ENCODE assay signal across 18 cellular contexts in genomic region chr15:66746231-66746605, GRCh38. TPM values are rescaled to one million over a fixed set of nuclear protein-coding genes. Genes with fewer than 3 reads are reported as not detected.
A peak's percentile ranks its signal among the peaks of the same experiment; 100 is the strongest.
DNase-seq lines count a peak whose midpoint lies in the region; ATAC-seq and TF ChIP-seq lines count a peak whose summit lies in the region.
"Had no signal": no experiment of that assay in that cellular context is flagged by ENCODE, and none has a peak within 500 bp of the region (broad histone marks: within the 10 kb centered on the region; RNA-seq: fewer than 3 reads in every experiment).

No MANE protein-coding gene starts in this region.

- H3K27ac ChIP-seq in coronary artery (peak overlapping the region; percentile 51 to 86), mesenchymal stem cell (ENCODE audit: low read length, poor library complexity, severe bottlenecking) (no peak overlapping the region)
- H3K27ac ChIP-seq: 22Rv1, colonic mucosa had no signal

- DNase-seq in NCI-H2227 (lab: John Stamatoyannopoulos, UW; ENCODE audit: unreplicated experiment): peak; percentile 6
- no peak for DNase-seq in NCI-H2227 treated with DMSO at 0.1 percent for 48 hours (lab: John Stamatoyannopoulos, UW)
- DNase-seq in coronary artery (ENCODE audit: low spot score): no peak
- no peak for DNase-seq in mesenchymal stem cell
- DNase-seq in type B pancreatic cell (ENCODE audit: extremely low spot score, unreplicated experiment): no peak
- no peak for DNase-seq in naive thymus-derived CD8-positive, alpha-beta T cell
- DNase-seq: activated CD4-positive, CD25-positive, alpha-beta regulatory T cell; amygdala; CD4-positive, alpha-beta T cell; colonic mucosa; islet precursor cell; NCI-H2081 treated with DMSO at 0.1 percent for 48 hours; NCI-H748 treated with DMSO at 0.1 percent for 48 hours; stimulated activated naive CD8-positive, alpha-beta T cell treated with anti-CD3 and anti-CD28 coated beads, Interleukin-15, Interleukin-2, amounts not matched to agents 100 U/mL and 50 U/mL, for 24 hours had no signal

- H3K36me3 Mint-ChIP-seq in type B pancreatic cell: peaks cover 3% of the 10 kb centered on the region
- H3K36me3 Mint-ChIP-seq in naive thymus-derived CD8-positive, alpha-beta T cell: no peaks in the 10 kb centered on the region

- H3K36me3 ChIP-seq in mesenchymal stem cell (ENCODE audit: control insufficient read depth in 1 of 2, insufficient read depth in 2 of 2, low read depth in 1 of 2, low read length in 2 of 2): peaks cover 0 to 23% of the 10 kb centered on the region in 2 experiments
- H3K36me3 ChIP-seq: colonic mucosa had no signal

- H3K23ac ChIP-seq in mesenchymal stem cell (ENCODE audit: low read length in 2 of 2): no peak overlapping the region

- H3K4me3 ChIP-seq in coronary artery: no peak overlapping the region
- H3K4me3 ChIP-seq in mesenchymal stem cell (ENCODE audit: insufficient read depth in 1 of 2, low read depth in 1 of 2, low read length in 2 of 2): no peak overlapping the region
- H3K4me3 ChIP-seq: colonic mucosa had no signal

- peaks cover 50% of the 10 kb centered on the region for H3K4me1 Mint-ChIP-seq in type B pancreatic cell (ENCODE audit: unreplicated experiment)
- H3K4me1 Mint-ChIP-seq in naive thymus-derived CD8-positive, alpha-beta T cell: peaks cover 0 to 14% (median 5%) of the 10 kb centered on the region in 4 donors

- POLR2A ChIA-PET in naive thymus-derived CD8-positive, alpha-beta T cell (lab: Charles Lee): no interaction called here

- H3K27ac Mint-ChIP-seq in type B pancreatic cell: peak overlapping the region; percentile 46
- H3K27ac Mint-ChIP-seq in naive thymus-derived CD8-positive, alpha-beta T cell: peak overlapping the region in 1 of 10 donors; percentile 83
- H3K27ac Mint-ChIP-seq: activated T-helper 2 cell treated with anti-CD3 and anti-CD28 coated beads, Interferon-gamma antibody, Interleukin-2, Interleukin-4, amounts not matched to agents 10 μg/mL and 5 μg/mL and 100 μg/mL, durations not matched to agents 14 hours and 24 hours and 36 hours; CD4-positive, alpha-beta T cell had no signal

- H2AK5ac ChIP-seq in mesenchymal stem cell (ENCODE audit: low read length, severe bottlenecking): peak overlapping the region; percentile 8

- no peak for TF ChIP-seq CTCF in coronary artery (IDR thresholded peaks at IDR 0.05)
- no peak for TF ChIP-seq CTCF in type B pancreatic cell (conservative IDR thresholded peaks at IDR 0.05)

- H3K18ac ChIP-seq in mesenchymal stem cell (ENCODE audit: low read depth in 1 of 2, low read length in 2 of 2): peak overlapping the region in 1 of 2 experiments; percentile 14

- peak overlapping the region; percentile 48 for H4K8ac ChIP-seq in mesenchymal stem cell (ENCODE audit: low read length)

- peak overlapping the region; percentile 58 for H4K91ac ChIP-seq in mesenchymal stem cell (ENCODE audit: low read length)

- H2BK15ac ChIP-seq in mesenchymal stem cell (ENCODE audit: low read depth, poor library complexity, severe bottlenecking): no peak overlapping the region

- H3K9me3 ChIP-seq in mesenchymal stem cell (ENCODE audit: control insufficient read depth, low read length): no peaks in the 10 kb centered on the region
- H3K9me3 ChIP-seq: colonic mucosa had no signal

- H3K27me3 ChIP-seq in mesenchymal stem cell (ENCODE audit: control insufficient read depth in 1 of 2, insufficient read depth in 1 of 2, low read length in 2 of 2): no peaks in the 10 kb centered on the region
- H3K27me3 ChIP-seq: colonic mucosa had no signal

- peak overlapping the region; percentile 12 for H2BK120ac ChIP-seq in mesenchymal stem cell (ENCODE audit: low read depth, low read length)

- H2BK12ac ChIP-seq in mesenchymal stem cell (ENCODE audit: low read length in 2 of 2): no peak overlapping the region

- H3K9me3 Mint-ChIP-seq in type B pancreatic cell: no peaks in the 10 kb centered on the region
- H3K9me3 Mint-ChIP-seq in naive thymus-derived CD8-positive, alpha-beta T cell: no peaks in the 10 kb centered on the region
- H3K9me3 Mint-ChIP-seq: activated T-helper 2 cell treated with anti-CD3 and anti-CD28 coated beads, Interferon-gamma antibody, Interleukin-2, Interleukin-4, amounts not matched to agents 10 μg/mL and 5 μg/mL and 100 μg/mL, durations not matched to agents 14 hours and 24 hours and 36 hours; CD4-positive, alpha-beta T cell had no signal

- H3K14ac ChIP-seq in mesenchymal stem cell (ENCODE audit: low read length in 2 of 2): no peak overlapping the region

- H3K79me1 ChIP-seq in mesenchymal stem cell (replicated peaks; ENCODE audit: low read length, poor library complexity, severe bottlenecking): peaks cover 47% of the 10 kb centered on the region

- H2AFZ ChIP-seq in mesenchymal stem cell (ENCODE audit: low read depth, low read length): no peak overlapping the region

- H3K27me3 Mint-ChIP-seq in type B pancreatic cell: no peaks in the 10 kb centered on the region
- peaks cover 0 to 4% (median 0%) of the 10 kb centered on the region in 5 donors for H3K27me3 Mint-ChIP-seq in naive thymus-derived CD8-positive, alpha-beta T cell
- H3K27me3 Mint-ChIP-seq: CD4-positive, alpha-beta T cell had no signal

- H2BK5ac ChIP-seq in mesenchymal stem cell (ENCODE audit: low read depth, low read length, poor library complexity, severe bottlenecking): no peak overlapping the region

- no peak for ATAC-seq in HG03175 (IDR thresholded peaks at IDR 0.05; ENCODE audit: unreplicated experiment)
- ATAC-seq in naive thymus-derived CD8-positive, alpha-beta T cell: no peak
- ATAC-seq in GM21576 (IDR thresholded peaks at IDR 0.05; ENCODE audit: unreplicated experiment): no peak
- ATAC-seq: stimulated activated naive CD8-positive, alpha-beta T cell treated with anti-CD3 and anti-CD28 coated beads, Interleukin-15, Interleukin-2, amounts not matched to agents 100 U/mL and 50 U/mL, for 24 hours had no signal

- H3K4me2 ChIP-seq in mesenchymal stem cell (ENCODE audit: low read length, poor library complexity, severe bottlenecking): no peak overlapping the region

- H3K9ac ChIP-seq in mesenchymal stem cell (ENCODE audit: low read length): peak overlapping the region; percentile 27

- peak overlapping the region; percentile 17 for H3K4me3 Mint-ChIP-seq in type B pancreatic cell
- H3K4me3 Mint-ChIP-seq in naive thymus-derived CD8-positive, alpha-beta T cell: no peak overlapping the region
- H3K4me3 Mint-ChIP-seq: CD4-positive, alpha-beta T cell had no signal

- WGBS in mesenchymal stem cell: 75% methylated on average over 1 of the region's 5 CpGs

- no peak overlapping the region for H3K4ac ChIP-seq in mesenchymal stem cell (ENCODE audit: low read depth in 1 of 2, low read length in 2 of 2)

- H3K4me1 ChIP-seq in mesenchymal stem cell (ENCODE audit: control insufficient read depth, insufficient read depth, low read depth, low read length): peaks cover 44% of the 10 kb centered on the region
- H3K4me1 ChIP-seq: colonic mucosa had no signal

RNA-seq across cellular contexts. Expression of gene SMAD6, which starts 44.2 kb away (rescaled TPM):
- polyA plus RNA-seq in mesenchymal stem cell (2013, experiment 1 of 2): 5.5 TPM
- 5.6 TPM for polyA plus RNA-seq in mesenchymal stem cell (2013, experiment 2 of 2)
- 27.0 and 31.7 TPM in 2 replicates for total RNA-seq in type B pancreatic cell (ENCODE audit: low replicate concordance)
- total RNA-seq in naive thymus-derived CD8-positive, alpha-beta T cell: under 1 TPM; 0.08 to 0.16 TPM
- not detected for polyA plus RNA-seq in naive thymus-derived CD8-positive, alpha-beta T cell

Comparison
In these comparisons a context has a peak if more than half of its experiments do, and no peak if none do; other contexts are left out.
1. RNA of gene SMAD6, which starts 44.2 kb away (total RNA-seq): 27.0 to 31.7 TPM in type B pancreatic cell; 0.08 to 0.16 TPM in naive thymus-derived CD8-positive, alpha-beta T cell; every median in the first group is over 10 times any median in the second.